26 cellular contexts compared by ENCODE assay signal in the genomic region with DNA sequence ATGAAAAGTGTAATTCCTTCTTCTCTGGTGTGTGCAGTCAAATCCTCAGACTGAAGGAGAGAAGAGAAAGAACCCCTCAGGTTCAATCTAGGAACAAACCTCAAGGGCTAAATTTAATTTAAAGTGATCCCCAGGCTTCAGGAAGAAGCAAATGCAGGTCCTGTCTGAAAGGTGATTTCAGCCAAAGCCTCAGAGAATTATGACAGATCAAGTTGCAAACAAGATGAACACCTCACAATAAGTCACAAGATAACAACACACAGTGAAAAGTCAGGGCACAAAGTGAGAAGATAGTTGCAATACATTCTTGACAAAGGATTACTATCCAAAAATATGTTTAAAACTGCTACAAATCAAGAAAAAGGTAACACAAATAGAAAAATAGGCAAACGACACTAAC. TPM values are rescaled to one million over a fixed set of nuclear protein-coding genes. Genes with fewer than 3 reads are reported as not detected.
A peak's percentile ranks its signal among the peaks of the same experiment; 100 is the strongest.
DNase-seq lines count a peak whose midpoint lies in the region; ATAC-seq and TF ChIP-seq lines count a peak whose summit lies in the region.
"Had no signal": no experiment of that assay in that cellular context is flagged by ENCODE, and none has a peak within 500 bp of the region (broad histone marks: within the 10 kb centered on the region; RNA-seq: fewer than 3 reads in every experiment).

No MANE protein-coding gene starts in this region.

- H3K4me3 ChIP-seq in heart left ventricle = no peak overlapping the region
- no peak overlapping the region for H3K4me3 ChIP-seq in skeletal muscle tissue (ENCODE audit: low read length in 3 of 3)
- H3K4me3 ChIP-seq in neural progenitor cell = no peak overlapping the region
- no peak overlapping the region for H3K4me3 ChIP-seq in aorta (ENCODE audit: low read length in 2 of 2)
- H3K4me3 ChIP-seq: MG63 had no signal

- ATAC-seq in heart left ventricle (no peak), left ventricle myocardium superior (no peak), aorta (ENCODE audit: low FRiP score) (no peak)
- ATAC-seq: CD8-positive, alpha-beta T cell; HCT116; PC-3 had no signal

- H3K9me3 Mint-ChIP-seq in nephron = peaks cover 2% of the 10 kb centered on the region
- H3K9me3 Mint-ChIP-seq in neural progenitor cell = no peaks in the 10 kb centered on the region
- H3K9me3 Mint-ChIP-seq: CD8-positive, alpha-beta T cell had no signal

- H3K27ac ChIP-seq in heart left ventricle = peak overlapping the region in 11 of 12 donors; percentile 15 to 89 (median 53)
- H3K27ac ChIP-seq in skeletal muscle tissue (ENCODE audit: low read depth, low read length) = peak overlapping the region; percentile 4
- H3K27ac ChIP-seq in neural progenitor cell = no peak overlapping the region
- no peak overlapping the region for H3K27ac ChIP-seq in aorta (ENCODE audit: low read depth in 1 of 2, low read length in 2 of 2)
- H3K27ac ChIP-seq: 22Rv1, C4-2B had no signal

- H3K27me3 Mint-ChIP-seq in nephron (ENCODE audit: low read depth) = peaks cover 5% of the 10 kb centered on the region
- H3K27me3 Mint-ChIP-seq in neural progenitor cell (ENCODE audit: insufficient read depth, low read depth) = peaks cover 2% of the 10 kb centered on the region
- H3K27me3 Mint-ChIP-seq: B cell had no signal

- H3F3A ChIP-seq in neural progenitor cell (ENCODE audit: low read depth) = no peaks in the 10 kb centered on the region

- H2AFZ ChIP-seq in neural progenitor cell (replicated peaks) = no peak overlapping the region

- H3K9ac ChIP-seq in skeletal muscle tissue (ENCODE audit: low read depth in 1 of 3, low read length in 3 of 3) (peak overlapping the region in 1 of 3 donors; percentile 28), neural progenitor cell (no peak overlapping the region)

- H3K36me3 Mint-ChIP-seq in nephron (ENCODE audit: low read depth) (peaks cover 29% of the 10 kb centered on the region), neural progenitor cell (peaks cover 11% of the 10 kb centered on the region)

- H3K36me3 ChIP-seq in heart left ventricle (peaks cover 0 to 32% (median 14%) of the 10 kb centered on the region in 9 donors), skeletal muscle tissue (ENCODE audit: control insufficient read depth in 3 of 3, insufficient read depth in 3 of 3, low read length in 3 of 3) (peaks cover 3 to 14% (median 5%) of the 10 kb centered on the region in 3 donors), neural progenitor cell (no peaks in the 10 kb centered on the region), aorta (ENCODE audit: control insufficient read depth in 1 of 2, insufficient read depth in 2 of 2, low read length in 1 of 2) (peaks cover 0 to 2% of the 10 kb centered on the region in 2 donors)

- no peak for TF ChIP-seq POLR2A in heart left ventricle (IDR thresholded peaks at IDR 0.05)

- no peak for DNase-seq in heart left ventricle
- no peak for DNase-seq in left ventricle myocardium superior
- no peak for DNase-seq in activated CD4-positive, alpha-beta T cell treated with anti-CD3 and anti-CD28 coated beads, Interleukin-2, amount 50 U/mL, for 1 hour
- no peak for DNase-seq in neural progenitor cell (ENCODE audit: low spot score)
- DNase-seq in aorta = no peak
- DNase-seq: Caco-2; CD8-positive, alpha-beta T cell; GDM1; IMR-90; KG1; MG63; NCI-H1105 treated with DMSO at 0.1 percent for 48 hours; NCI-H2029; NCI-H446 treated with DMSO at 0.1 percent for 48 hours; NCI-H526; NCI-H82; NK-92 treated with Interleukin-12 subunit alpha and Interleukin-12 subunit beta, amount 100 ng/mL, for 24 hours; PC-3 had no signal

- no peaks in the 10 kb centered on the region for H4K20me1 ChIP-seq in neural progenitor cell (ENCODE audit: low read depth)

- H3K27ac Mint-ChIP-seq in nephron (peak overlapping the region in 2 of 3 experiments; percentile 6 to 78), neural progenitor cell (no peak overlapping the region)
- H3K27ac Mint-ChIP-seq: B cell; CD8-positive, alpha-beta T cell had no signal

- H3K27me3 ChIP-seq in heart left ventricle (no peaks in the 10 kb centered on the region), skeletal muscle tissue (ENCODE audit: control insufficient read depth in 3 of 3, insufficient read depth in 3 of 3, low read length in 3 of 3) (no peaks in the 10 kb centered on the region), neural progenitor cell (no peaks in the 10 kb centered on the region), aorta (ENCODE audit: control insufficient read depth in 1 of 2, insufficient read depth in 2 of 2, low read length in 1 of 2) (no peaks in the 10 kb centered on the region)
- H3K27me3 ChIP-seq: MG63 had no signal

- TF ChIP-seq CTCF in heart left ventricle (IDR thresholded peaks at IDR 0.05) (no peak), nephron (IDR thresholded peaks at IDR 0.05; ENCODE audit: unreplicated experiment in 3 of 3) (no peak), neural progenitor cell (IDR thresholded peaks at IDR 0.05) (no peak)

- H3K4me2 ChIP-seq in neural progenitor cell = no peak overlapping the region

- 85 to 94% (median 91%) methylated on average over 1 of the region's 1 CpG for WGBS in heart left ventricle, 4 donors
- WGBS in aorta, 2 donors = 75 to 86% methylated on average over 1 of the region's 1 CpG

- H3K4me1 ChIP-seq in heart left ventricle (peaks cover 0 to 32% (median 6%) of the 10 kb centered on the region in 12 donors), skeletal muscle tissue (ENCODE audit: control insufficient read depth in 3 of 3, insufficient read depth in 3 of 3, low read length in 3 of 3) (peaks cover 32 to 44% (median 36%) of the 10 kb centered on the region in 3 donors), neural progenitor cell (no peaks in the 10 kb centered on the region), aorta (ENCODE audit: control insufficient read depth in 1 of 2, insufficient read depth in 2 of 2, low read length in 2 of 2) (no peaks in the 10 kb centered on the region)
- H3K4me1 ChIP-seq: Caco-2 had no signal

- no peaks in the 10 kb centered on the region for H3K9me3 ChIP-seq in heart left ventricle
- H3K9me3 ChIP-seq in skeletal muscle tissue (ENCODE audit: control insufficient read depth in 3 of 3, low read length in 3 of 3) = no peaks in the 10 kb centered on the region
- H3K9me3 ChIP-seq in neural progenitor cell (ENCODE audit: low read depth) = no peaks in the 10 kb centered on the region
- no peaks in the 10 kb centered on the region for H3K9me3 ChIP-seq in aorta (ENCODE audit: control insufficient read depth, low read length)
- H3K9me3 ChIP-seq: Caco-2, MG63 had no signal

- peaks cover 50% of the 10 kb centered on the region for H3K4me1 Mint-ChIP-seq in nephron
- peaks cover 22% of the 10 kb centered on the region for H3K4me1 Mint-ChIP-seq in neural progenitor cell
- H3K4me1 Mint-ChIP-seq: B cell had no signal

- H3K4me3 Mint-ChIP-seq in nephron (no peak overlapping the region), neural progenitor cell (no peak overlapping the region)
- H3K4me3 Mint-ChIP-seq: B cell; CD8-positive, alpha-beta T cell had no signal

- intact Hi-C loops in heart left ventricle (cut with DNase I) (loop anchor here in 3 of 10 donors (5.0 kb wide), 2 partner anchors 37 to 42 kb away; partner anchors contain the start of gene CCDC86 (in 2 of the 3)), left ventricle myocardium superior (cut with micrococcal nuclease) (no loop called here), aorta (cut with DNase I) (no loop called here)

- no peaks in the 10 kb centered on the region for H3K79me2 ChIP-seq in neural progenitor cell (ENCODE audit: low read depth)

RNA-seq across cellular contexts. Expression of gene ZP1, which starts 11.8 kb away (rescaled TPM):
- total RNA-seq in heart left ventricle = under 1 TPM in 2 of 9 donors, not detected in 7; 0.30 to 0.95 TPM
- under 1 TPM; 0.15 to 0.33 TPM for polyA plus RNA-seq in heart left ventricle
- total RNA-seq in left ventricle myocardium superior = not detected
- total RNA-seq in skeletal muscle tissue = not detected
- total RNA-seq in neural progenitor cell (ENCODE audit: low replicate concordance) = not detected in 2 replicates
- not detected for total RNA-seq in aorta
- polyA plus RNA-seq in aorta = not detected
- total RNA-seq: B cell; Caco-2; CD8-positive, alpha-beta T cell; H1; PC-3 had no signal
- polyA plus RNA-seq: H1 had no signal

RNA-seq across cellular contexts. Expression of gene PTGDR2, which starts 23.4 kb away (rescaled TPM):
- total RNA-seq in heart left ventricle = 1 to 10 TPM in 8 of 9 donors, under 1 TPM in 1; 0.61 to 7.9 (median 1.4) TPM
- 1 to 10 TPM in 1 of 2 donors, under 1 TPM in 1; 0.76 to 4.3 TPM for polyA plus RNA-seq in heart left ventricle
- total RNA-seq in left ventricle myocardium superior = 3.1 TPM
- total RNA-seq in skeletal muscle tissue = 0.52 TPM
- total RNA-seq in neural progenitor cell (ENCODE audit: low replicate concordance) = 0.06 TPM in 1 of 2 replicates, not detected in the other
- total RNA-seq in aorta = under 1 TPM; 0.13 to 0.21 TPM
- under 1 TPM; 0.10 to 0.25 TPM for polyA plus RNA-seq in aorta
- total RNA-seq: B cell, H1, PC-3, RPMI7951 had no signal

RNA-seq across cellular contexts. Expression of gene PRPF19, which starts 27.3 kb away (rescaled TPM):
- 10 to 100 TPM; 30.8 to 72.0 (median 40.8) TPM for total RNA-seq in heart left ventricle
- polyA plus RNA-seq in heart left ventricle = 10 to 100 TPM; 35.5 to 62.2 TPM
- 41.5 TPM for total RNA-seq in left ventricle myocardium superior
- total RNA-seq in skeletal muscle tissue = 27.7 TPM
- total RNA-seq in neural progenitor cell (ENCODE audit: low replicate concordance) = 34.5 and 72.7 TPM in 2 replicates
- 10 to 100 TPM; 47.7 to 55.6 TPM for total RNA-seq in aorta
- polyA plus RNA-seq in aorta = 10 to 100 TPM; 31.3 to 39.2 TPM

RNA-seq across cellular contexts. Expression of gene TMEM109, which starts 34.9 kb away (rescaled TPM):
- total RNA-seq in heart left ventricle (100 to 1,000 TPM in 4 of 9 donors, 10 to 100 TPM in 5; 82.9 to 123 (median 96.3) TPM), left ventricle myocardium superior (97.0 TPM), skeletal muscle tissue (45.4 TPM), neural progenitor cell (ENCODE audit: low replicate concordance) (22.4 and 23.6 TPM in 2 replicates), aorta (100 to 1,000 TPM; 105 to 127 TPM)
- polyA plus RNA-seq in heart left ventricle (100 to 1,000 TPM in 1 of 2 donors, 10 to 100 TPM in 1; 71.8 to 131 TPM), aorta (100 to 1,000 TPM in 1 of 2 donors, 10 to 100 TPM in 1; 82.4 to 148 TPM)

RNA-seq across cellular contexts. Expression of gene CCDC86, which starts 37.2 kb away (rescaled TPM):
- total RNA-seq in heart left ventricle (10 to 100 TPM in 5 of 9 donors, 1 to 10 TPM in 4; 6.0 to 26.7 (median 10.1) TPM), left ventricle myocardium superior (9.7 TPM), skeletal muscle tissue (4.7 TPM), neural progenitor cell (ENCODE audit: low replicate concordance) (3.3 and 9.5 TPM in 2 replicates), aorta (10 to 100 TPM; 11.8 to 15.2 TPM)
- polyA plus RNA-seq in heart left ventricle (10 to 100 TPM in 1 of 2 donors, 1 to 10 TPM in 1; 8.1 to 33.3 TPM), aorta (1 to 10 TPM; 8.1 to 8.2 TPM)

Comparison
In these comparisons a context has a peak if more than half of its experiments do, and no peak if none do; other contexts are left out.
1. H3K27ac ChIP-seq: peak in heart left ventricle (11 of 12) and skeletal muscle tissue (single experiment); none in neural progenitor cell (single experiment) and aorta (0 of 2).